15 cellular contexts compared by ENCODE assay signal in the genomic region with DNA sequence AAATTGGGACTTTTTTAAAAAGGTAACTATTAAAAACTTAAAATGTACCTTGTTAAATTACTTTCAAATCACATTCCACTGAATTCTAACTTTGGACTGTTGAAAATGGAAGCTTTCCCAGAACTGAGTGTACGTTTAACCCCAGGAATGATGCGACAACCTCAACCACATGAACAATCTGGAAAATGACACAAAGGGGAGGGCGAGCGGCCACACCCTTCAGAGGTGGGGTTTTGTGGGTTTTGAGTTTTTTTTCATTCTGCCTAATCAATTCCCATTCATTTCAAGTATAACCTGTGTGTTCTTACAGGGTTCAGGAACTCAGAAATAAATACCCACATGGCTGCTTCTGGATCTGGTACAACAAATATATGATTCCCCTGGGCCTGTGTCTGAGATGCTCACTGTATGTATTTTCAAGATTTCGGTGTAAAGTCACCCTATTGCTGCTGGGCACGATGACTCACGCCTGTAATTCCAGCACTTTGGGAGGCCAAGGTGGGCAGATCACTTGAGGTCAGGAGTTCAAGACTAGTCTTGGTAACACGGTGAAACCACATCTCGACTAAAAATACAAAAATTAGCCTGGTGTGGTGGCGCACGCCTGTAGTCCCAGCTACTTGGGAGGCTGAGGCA. TPM values are rescaled to one million over a fixed set of nuclear protein-coding genes. Genes with fewer than 3 reads are reported as not detected.
DNase-seq lines count a peak whose midpoint lies in the region; ATAC-seq and TF ChIP-seq lines count a peak whose summit lies in the region.
"Had no signal": no experiment of that assay in that cellular context is flagged by ENCODE, and none has a peak within 500 bp of the region (broad histone marks: within the 10 kb centered on the region; RNA-seq: fewer than 3 reads in every experiment).

No MANE protein-coding gene starts in this region.

- no peaks in the 10 kb centered on the region for H3K36me3 ChIP-seq in right lobe of liver
- no peaks in the 10 kb centered on the region for H3K36me3 ChIP-seq in thyroid gland

- H3K27me3 ChIP-seq in right lobe of liver (no peaks in the 10 kb centered on the region), thyroid gland (no peaks in the 10 kb centered on the region)

- WGBS in right lobe of liver (ENCODE audit: insufficient coverage, low coverage, low lambda C conversion rate, missing lambda C conversion rate), result 39% methylated on average over 5 of the region's 11 CpGs
- WGBS in thyroid gland, 2 donors, result 93% methylated on average over 11 of the region's 11 CpGs

- H3K4me3 ChIP-seq in AG10803 (ENCODE audit: low read length) (no peak overlapping the region), right lobe of liver (no peak overlapping the region), thyroid gland (replicated peaks in 1 of 3) (no peak overlapping the region)

- TF ChIP-seq POLR2A in right lobe of liver (IDR thresholded peaks at IDR 0.05), result no peak
- TF ChIP-seq POLR2A in thyroid gland (IDR thresholded peaks at IDR 0.05), result no peak

- CTCF ChIA-PET in activated naive CD4-positive, alpha-beta T cell treated with anti-CD3 and anti-CD28 coated beads, Interleukin-2, amount 10 ng/mL, durations not matched to agents 7 days and 5 days (lab: Charles Lee), result no interaction called here

- no peaks in the 10 kb centered on the region for H3K36me3 Mint-ChIP-seq in chondrocyte (ENCODE audit: low read depth)
- H3K36me3 Mint-ChIP-seq in activated naive CD4-positive, alpha-beta T cell treated with anti-CD3 and anti-CD28 coated beads, Interleukin-2, amount 10 ng/mL, durations not matched to agents 7 days and 5 days, result no peaks in the 10 kb centered on the region

- no peak overlapping the region for H3K4me3 Mint-ChIP-seq in chondrocyte (ENCODE audit: unreplicated experiment)
- H3K4me3 Mint-ChIP-seq in activated naive CD4-positive, alpha-beta T cell treated with anti-CD3 and anti-CD28 coated beads, Interleukin-2, amount 10 ng/mL, durations not matched to agents 7 days and 5 days, result no peak overlapping the region

- TF ChIP-seq CTCF in AG10803 (conservative IDR thresholded peaks at IDR 0.05; ENCODE audit: low read length), result no peak
- TF ChIP-seq CTCF in chondrocyte (IDR thresholded peaks at IDR 0.05), result no peak
- no peak for TF ChIP-seq CTCF in right lobe of liver (IDR thresholded peaks at IDR 0.05)
- no peak for TF ChIP-seq CTCF in thyroid gland (IDR thresholded peaks at IDR 0.05)

- H3K27me3 Mint-ChIP-seq in chondrocyte (ENCODE audit: low read depth), result no peaks in the 10 kb centered on the region
- no peaks in the 10 kb centered on the region for H3K27me3 Mint-ChIP-seq in activated naive CD4-positive, alpha-beta T cell treated with anti-CD3 and anti-CD28 coated beads, Interleukin-2, amount 10 ng/mL, durations not matched to agents 7 days and 5 days

- DNase-seq in AG10803 (ENCODE audit: low read depth), result peak; percentile 70
- DNase-seq in LoVo (ENCODE audit: low spot score), result peak; percentile 24
- no peak for DNase-seq in chondrocyte (ENCODE audit: low spot score)
- DNase-seq in right lobe of liver, result peak in 2 of 3 donors; percentile 62 to 70
- DNase-seq in activated naive CD4-positive, alpha-beta T cell treated with anti-CD3 and anti-CD28 coated beads, Interleukin-2, amount 10 ng/mL, durations not matched to agents 7 days and 5 days, result no peak
- no peak for DNase-seq in KG1 (lab: John Stamatoyannopoulos, UW)
- no peak for DNase-seq in thyroid gland
- DNase-seq: activated naive CD4-positive, alpha-beta T cell treated with Interleukin-2 at 50 U/mL for 16 hours; cerebellar nuclear complex; erythroblast; NCI-H82; nucleus accumbens; SHP77 treated with DMSO at 0.1 percent for 48 hours; stimulated activated CD4-positive, alpha-beta T cell treated with anti-CD3 and anti-CD28 coated beads, Interleukin-12 subunit alpha, Interleukin-12 subunit beta, amount 100 ng/mL, for 4 hours had no signal

- peak overlapping the region; percentile 82 for H3K27ac Mint-ChIP-seq in chondrocyte (ENCODE audit: unreplicated experiment)
- no peak overlapping the region for H3K27ac Mint-ChIP-seq in activated naive CD4-positive, alpha-beta T cell treated with anti-CD3 and anti-CD28 coated beads, Interleukin-2, amount 10 ng/mL, durations not matched to agents 7 days and 5 days

- H3K9me3 ChIP-seq in right lobe of liver, result no peaks in the 10 kb centered on the region
- no peaks in the 10 kb centered on the region for H3K9me3 ChIP-seq in thyroid gland

- peaks cover 0 to 60% (median 23%) of the 10 kb centered on the region in 4 donors for H3K4me1 ChIP-seq in right lobe of liver
- no peaks in the 10 kb centered on the region for H3K4me1 ChIP-seq in thyroid gland

- ATAC-seq in right lobe of liver (peak; percentile 82 to 89 (median 86)), GM21825 (IDR thresholded peaks at IDR 0.05; ENCODE audit: unreplicated experiment) (no peak)

- peak overlapping the region; percentile 59 to 82 (median 81) for H3K27ac ChIP-seq in right lobe of liver
- H3K27ac ChIP-seq in thyroid gland, result no peak overlapping the region

- H3K4me1 Mint-ChIP-seq in chondrocyte (ENCODE audit: low read depth), result peaks cover 49% of the 10 kb centered on the region
- H3K4me1 Mint-ChIP-seq in activated naive CD4-positive, alpha-beta T cell treated with anti-CD3 and anti-CD28 coated beads, Interleukin-2, amount 10 ng/mL, durations not matched to agents 7 days and 5 days, result no peaks in the 10 kb centered on the region

- no peaks in the 10 kb centered on the region for H3K9me3 Mint-ChIP-seq in chondrocyte (ENCODE audit: low read depth)
- H3K9me3 Mint-ChIP-seq in activated naive CD4-positive, alpha-beta T cell treated with anti-CD3 and anti-CD28 coated beads, Interleukin-2, amount 10 ng/mL, durations not matched to agents 7 days and 5 days, result no peaks in the 10 kb centered on the region

- intact Hi-C loops in right lobe of liver (cut with DNase I), result no loop called here
- intact Hi-C loops in thyroid gland (cut with DNase I), result no loop called here

RNA-seq across cellular contexts. Expression of a gene that starts 21.6 kb away (rescaled TPM):
- 11.5 to 14.2 TPM (median 12.8 TPM) in 3 replicates for total RNA-seq in chondrocyte
- 10 to 100 TPM; 19.8 to 43.4 (median 26.9) TPM for total RNA-seq in right lobe of liver
- total RNA-seq in thyroid gland, result 1 to 10 TPM; 4.5 to 7.8 (median 7.0) TPM

Comparison
In these comparisons a context has a peak if more than half of its experiments do, and no peak if none do; other contexts are left out.
1. DNase-seq: peak in AG10803 (single experiment), LoVo (single experiment) and right lobe of liver (2 of 3); none in chondrocyte (single experiment), activated naive CD4-positive, alpha-beta T cell treated with anti-CD3 and anti-CD28 coated beads, Interleukin-2, amount 10 ng/mL, durations not matched to agents 7 days and 5 days (single experiment), KG1 (single experiment) and thyroid gland (0 of 2).
2. H3K27ac ChIP-seq: peak in right lobe of liver (3 of 3); none in thyroid gland (0 of 3).